ENCODE assay signal across 18 cellular contexts in the genomic region with DNA sequence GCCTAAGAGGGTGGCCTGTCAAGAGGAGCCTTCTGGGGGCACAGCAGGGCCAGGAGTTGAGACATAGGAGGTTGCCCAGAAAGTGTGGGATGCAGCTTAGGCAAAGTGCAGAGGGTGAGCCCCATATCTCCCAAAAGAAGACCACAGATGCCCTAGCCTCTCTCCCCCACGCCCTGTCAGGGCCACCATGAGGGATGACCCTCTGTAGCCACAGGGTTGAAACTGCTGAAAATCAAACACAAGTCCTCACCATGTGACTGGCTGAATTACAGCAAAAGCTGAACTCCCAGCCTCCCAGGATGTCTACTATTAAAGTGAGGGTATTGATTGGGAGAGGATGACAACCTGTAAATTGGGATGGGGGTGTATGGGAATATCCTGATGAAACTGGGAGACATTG. TPM values are rescaled to one million over a fixed set of nuclear protein-coding genes. Genes with fewer than 3 reads are reported as not detected.
"Had no signal": no experiment of that assay in that cellular context is flagged by ENCODE, and none has a peak within 500 bp of the region (broad histone marks: within the 10 kb centered on the region; RNA-seq: fewer than 3 reads in every experiment).

No MANE protein-coding gene starts in this region.

- H3K9me3 ChIP-seq: prostate gland, right atrium auricular region, thyroid gland had no signal

- H3K27ac Mint-ChIP-seq: natural killer cell treated with Interleukin-12 subunit alpha and Interleukin-12 subunit beta and Interleukin-15 and Interleukin-18, amount 100 ng/mL, for 72 hours; T-helper 2 cell treated with Interferon-gamma antibody and Interleukin-4, amounts not matched to agents 5 μg/mL and 100 μg/mL, for 36 hours had no signal

- DNase-seq: activated CD8-positive, alpha-beta memory T cell treated with anti-CD3 and anti-CD28 coated beads, Interleukin-2, amount 50 U/mL, for 4 hours; activated effector memory CD4-positive, alpha-beta T cell treated with Interleukin-2 at 50 U/mL for 16 hours; activated naive CD4-positive, alpha-beta T cell treated with anti-CD3 and anti-CD28 coated beads, Interleukin-2, amount 50 U/mL, for 16 hours; activated T-cell treated with anti-CD3 and anti-CD28 coated beads, Interleukin-2, amount 50 U/mL, for 48 hours; stimulated activated CD4-positive, alpha-beta T cell treated with anti-CD3 and anti-CD28 coated beads, Interleukin-12 subunit alpha, Interleukin-12 subunit beta, amount 100 ng/mL, for 4 hours; stimulated activated CD4-positive, alpha-beta T cell treated with anti-CD3 and anti-CD28 coated beads, Interleukin-1b, Interleukin-23, amount 100 ng/mL, for 48 hours; stimulated activated CD8-positive, alpha-beta memory T cell treated with anti-CD3 and anti-CD28 coated beads, Interleukin-4, amount 100 ng/mL, for 48 hours; stimulated activated naive CD4-positive, alpha-beta T cell had no signal

- H3K36me3 Mint-ChIP-seq: natural killer cell treated with Interleukin-12 subunit alpha and Interleukin-12 subunit beta and Interleukin-15 and Interleukin-18, amount 100 ng/mL, for 72 hours had no signal

- H3K36me3 ChIP-seq: prostate gland, right atrium auricular region, thyroid gland had no signal

- H3K9me3 Mint-ChIP-seq: natural killer cell treated with Interleukin-12 subunit alpha and Interleukin-12 subunit beta and Interleukin-15 and Interleukin-18, amount 100 ng/mL, for 72 hours; T-helper 2 cell treated with Interferon-gamma antibody and Interleukin-4, amounts not matched to agents 5 μg/mL and 100 μg/mL, for 36 hours had no signal

- H3K4me3 Mint-ChIP-seq: natural killer cell treated with Interleukin-12 subunit alpha and Interleukin-12 subunit beta and Interleukin-15 and Interleukin-18, amount 100 ng/mL, for 72 hours; T-helper 2 cell treated with Interferon-gamma antibody and Interleukin-4, amounts not matched to agents 5 μg/mL and 100 μg/mL, for 36 hours had no signal

- H3K27ac ChIP-seq: prostate gland, right atrium auricular region had no signal

- ATAC-seq: natural killer cell treated with Interleukin-12 subunit alpha and Interleukin-12 subunit beta and Interleukin-15 and Interleukin-18, amount 100 ng/mL, for 72 hours had no signal

- H3K27me3 ChIP-seq: right atrium auricular region, thyroid gland had no signal

- H3K27me3 Mint-ChIP-seq: natural killer cell treated with Interleukin-12 subunit alpha and Interleukin-12 subunit beta and Interleukin-15 and Interleukin-18, amount 100 ng/mL, for 72 hours had no signal

RNA-seq across cellular contexts. Expression of a gene that starts 37.4 kb away (rescaled TPM):
- total RNA-seq: natural killer cell treated with Interleukin-12 subunit alpha and Interleukin-12 subunit beta and Interleukin-15 and Interleukin-18, amount 100 ng/mL, for 72 hours had no signal

RNA-seq across cellular contexts. Expression of a gene that starts 44.0 kb away (rescaled TPM):
- total RNA-seq: astrocyte; dermis blood vessel endothelial cell; left cardiac atrium; lower leg skin; natural killer cell treated with Interleukin-12 subunit alpha and Interleukin-12 subunit beta and Interleukin-15 and Interleukin-18, amount 100 ng/mL, for 72 hours; omental fat pad; right atrium auricular region had no signal
